In the genomic region with DNA sequence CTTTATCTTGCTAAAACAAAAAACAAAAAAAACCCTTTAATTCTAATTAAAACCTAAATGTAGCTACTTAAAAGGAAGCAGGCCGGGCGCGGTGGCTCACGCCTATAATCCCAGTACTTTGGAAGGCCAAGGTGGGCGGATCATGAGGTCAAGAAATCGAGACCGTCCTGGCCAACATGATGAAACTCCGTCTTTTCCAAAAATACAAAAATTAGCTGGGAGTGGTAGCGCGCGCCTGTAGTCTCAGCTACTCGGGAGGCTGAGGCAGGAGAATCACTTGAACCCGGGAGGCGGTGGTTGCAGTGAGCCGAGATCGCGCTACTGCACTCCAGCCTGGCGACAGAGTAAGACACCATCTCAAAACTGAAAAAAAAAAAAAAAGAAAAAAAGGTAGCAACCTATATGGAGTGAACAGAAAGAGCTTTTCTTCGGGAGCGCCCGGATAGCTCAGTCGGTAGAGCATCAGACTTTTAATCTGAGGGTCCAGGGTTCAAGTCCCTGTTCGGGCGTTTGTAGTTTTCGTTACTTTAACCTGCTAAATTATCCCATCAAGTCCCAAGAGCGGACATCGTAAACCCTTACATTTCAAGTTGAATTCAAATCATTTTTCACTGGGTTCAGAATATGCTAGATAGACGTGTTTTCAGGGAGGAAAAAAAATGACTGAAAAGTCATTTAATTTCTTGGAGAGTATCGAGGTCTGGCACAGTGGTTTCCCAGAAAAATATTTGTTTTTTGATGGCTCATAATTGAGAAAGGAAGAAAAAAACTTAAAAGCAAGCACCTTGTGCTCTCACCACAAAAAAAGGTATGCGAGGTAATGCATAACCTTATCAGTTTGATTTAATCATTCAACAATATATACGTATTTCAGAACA, we compare ENCODE assay signal across 8 cellular contexts. TPM values are rescaled to one million over a fixed set of nuclear protein-coding genes. Genes with fewer than 3 reads are reported as not detected.
DNase-seq lines count a peak whose midpoint lies in the region; ATAC-seq and TF ChIP-seq lines count a peak whose summit lies in the region.

No MANE protein-coding gene starts in this region.

- DNase-seq in DMS153 (lab: John Stamatoyannopoulos, UW) (peak; percentile 95), GM23248 (peak; percentile 91), Panc1 (ENCODE audit: low read depth, low spot score) (peak; percentile 92), fibroblast of the aortic adventitia (ENCODE audit: low read depth) (peak; percentile 98), substantia nigra (lab: John Stamatoyannopoulos, UW) (peak in 35 of 49 donors; percentile 16 to 77 (median 43))

- peak overlapping the region; percentile 96 for H3K4me3 Mint-ChIP-seq in activated T-helper 17 cell treated with anti-CD3 and anti-CD28 coated beads, Interleukin-2, amount 50 U/mL, for 72 hours

- H3K27ac Mint-ChIP-seq in activated T-helper 17 cell treated with anti-CD3 and anti-CD28 coated beads, Interleukin-2, amount 50 U/mL, for 72 hours = peak overlapping the region; percentile 100

- intact Hi-C loops in Panc1 (cut with micrococcal nuclease; ENCODE audit: unreplicated experiment) = no loop called here

- in situ Hi-C loops in GM23248 (cut with MboI) = loop anchor here (10.0 kb wide), 1 partner anchor 62 kb away; no protein-coding TSS in a partner anchor
- in situ Hi-C loops in Panc1 (cut with HindIII; ENCODE audit: low pct_unique_long_range_greater_than_20kb, low sequenced_read_pairs) = no loop called here

- H3K27me3 ChIP-seq in GM23248 (replicated peaks; ENCODE audit: insufficient read depth) (no peaks in the 10 kb centered on the region), Panc1 (ENCODE audit: control insufficient read depth, insufficient read depth, low read length) (no peaks in the 10 kb centered on the region), neural cell (ENCODE audit: insufficient read depth, low read depth, low read length) (no peaks in the 10 kb centered on the region)

- TF ChIP-seq CTCF in Panc1 (IDR thresholded peaks at IDR 0.05) (no peak), fibroblast of the aortic adventitia (IDR thresholded peaks at IDR 0.05; ENCODE audit: insufficient read depth, low read length) (no peak), neural cell (IDR thresholded peaks at IDR 0.05; ENCODE audit: poor library complexity, severe bottlenecking) (no peak)

- no peaks in the 10 kb centered on the region for H3K27me3 Mint-ChIP-seq in activated T-helper 17 cell treated with anti-CD3 and anti-CD28 coated beads, Interleukin-2, amount 50 U/mL, for 72 hours

- no peak for TF ChIP-seq RAD21 in neural cell (conservative IDR thresholded peaks at IDR 0.05)

- H3K4me3 ChIP-seq in GM23248 (peak overlapping the region; percentile 74), Panc1 (ENCODE audit: low read depth in 2 of 2, low read length in 2 of 2) (peak overlapping the region; percentile 57 to 69), fibroblast of the aortic adventitia (ENCODE audit: low read depth, low read length) (peak overlapping the region; percentile 54), neural cell (ENCODE audit: low read length) (peak overlapping the region; percentile 67)

- CTCF ChIA-PET in Panc1 (lab: Charles Lee) = interaction anchor here (0.5 to 3.3 kb wide), 12 partner anchors 10 to 909 kb away, joined by 3 to 13 read pairs (median 6); a partner anchor contains a TSS

- H3K4me2 ChIP-seq in GM23248 (ENCODE audit: unreplicated experiment) (peak overlapping the region; percentile 94), neural cell (ENCODE audit: low read length) (peak overlapping the region; percentile 60)

- H3K27ac ChIP-seq in GM23248 (peak overlapping the region; percentile 88), KOPT-K1 (ENCODE audit: low read depth, low read length, poor library complexity, severe bottlenecking) (peak overlapping the region; percentile 72), Panc1 (ENCODE audit: low read length) (peak overlapping the region; percentile 84), neural cell (ENCODE audit: low read length) (peak overlapping the region; percentile 75), substantia nigra (ENCODE audit: low read depth, low read length, poor library complexity, severe bottlenecking) (peak overlapping the region; percentile 89)

- 0 to 1% methylated on average over 27 to 31 of the region's 31 CpGs for WGBS in GM23248 (ENCODE audit: low coverage in 1 of 2, low lambda C conversion rate in 2 of 2, missing lambda C conversion rate in 2 of 2), 2 experiments

- POLR2A ChIA-PET in Panc1 (lab: Charles Lee) = interaction anchor here (0.5 to 1.8 kb wide), 5 partner anchors 10 to 306 kb away, joined by 3 to 20 read pairs (median 3); a partner anchor contains a TSS

- H3K36me3 ChIP-seq in GM23248 (ENCODE audit: low read depth) = no peaks in the 10 kb centered on the region
- no peaks in the 10 kb centered on the region for H3K36me3 ChIP-seq in KOPT-K1 (ENCODE audit: insufficient read depth, low read length)
- H3K36me3 ChIP-seq in Panc1 (ENCODE audit: control insufficient read depth, insufficient read depth, low read length) = no peaks in the 10 kb centered on the region
- H3K36me3 ChIP-seq in neural cell (ENCODE audit: insufficient read depth, low read length) = no peaks in the 10 kb centered on the region

- no peaks in the 10 kb centered on the region for H3K9me2 ChIP-seq in GM23248 (ENCODE audit: insufficient read depth)
- no peaks in the 10 kb centered on the region for H3K9me2 ChIP-seq in neural cell (ENCODE audit: insufficient read depth, low read length)

- H2AFZ ChIP-seq in GM23248 (peak overlapping the region; percentile 79), neural cell (ENCODE audit: low read depth, low read length) (peak overlapping the region; percentile 36)

- peak; percentile 7 for TF ChIP-seq EP300 in neural cell (conservative IDR thresholded peaks at IDR 0.05; ENCODE audit: poor library complexity, severe bottlenecking)

- no peaks in the 10 kb centered on the region for H3K9me3 Mint-ChIP-seq in activated T-helper 17 cell treated with anti-CD3 and anti-CD28 coated beads, Interleukin-2, amount 50 U/mL, for 72 hours

- 0 out of 2 replicates have a peak, but pooled peaks cover 3% of the 10 kb centered on the region for H4K20me1 ChIP-seq in GM23248 (ENCODE audit: insufficient read depth)
- H4K20me1 ChIP-seq in neural cell (ENCODE audit: insufficient read depth) = no peaks in the 10 kb centered on the region

- H3K36me3 Mint-ChIP-seq in activated T-helper 17 cell treated with anti-CD3 and anti-CD28 coated beads, Interleukin-2, amount 50 U/mL, for 72 hours (ENCODE audit: low read depth) = peaks cover 20% of the 10 kb centered on the region

- peak; percentile 87 for ATAC-seq in Panc1
- peak; percentile 87 for ATAC-seq in activated T-helper 17 cell treated with anti-CD3 and anti-CD28 coated beads, Interleukin-2, amount 50 U/mL, for 72 hours (replicated peaks)

- H3K9me3 ChIP-seq in GM23248 (ENCODE audit: low read depth) (no peaks in the 10 kb centered on the region), KOPT-K1 (ENCODE audit: insufficient read depth, low read length, poor library complexity, severe bottlenecking) (no peaks in the 10 kb centered on the region), Panc1 (ENCODE audit: control insufficient read depth, insufficient read depth, low read depth, low read length) (no peaks in the 10 kb centered on the region), neural cell (ENCODE audit: low read length) (no peaks in the 10 kb centered on the region)

- H3K4me1 ChIP-seq in GM23248 (ENCODE audit: insufficient read depth) = peaks cover 4% of the 10 kb centered on the region; the same call in 1 of the 2 replicates
- H3K4me1 ChIP-seq in Panc1 (ENCODE audit: control insufficient read depth, insufficient read depth, low read length) = peaks cover 3% of the 10 kb centered on the region; the same call in 1 of the 2 replicates

- H3K9ac ChIP-seq in GM23248 (peak overlapping the region; percentile 63), neural cell (ENCODE audit: low read length) (peak overlapping the region; percentile 38)

- H3F3A ChIP-seq in GM23248 (ENCODE audit: insufficient read depth) (peaks cover 30% of the 10 kb centered on the region), neural cell (ENCODE audit: insufficient read depth, low read length, poor library complexity, severe bottlenecking) (peaks cover 7% of the 10 kb centered on the region)

- no TSS peak for BruUV-seq in Panc1 (replicated peaks; lab: Mats Ljungman, UMichigan)

- peaks cover 24% of the 10 kb centered on the region for H3K4me1 Mint-ChIP-seq in activated T-helper 17 cell treated with anti-CD3 and anti-CD28 coated beads, Interleukin-2, amount 50 U/mL, for 72 hours

- no peaks in the 10 kb centered on the region for H3K79me2 ChIP-seq in GM23248 (ENCODE audit: insufficient read depth)
- no peaks in the 10 kb centered on the region for H3K79me2 ChIP-seq in neural cell (replicated peaks; ENCODE audit: insufficient read depth, low read length)

TF ChIP-seq in neural cell, 6 proteins besides CTCF, POLR2A, EP300 and RAD21 (continues in another document):
- TF ChIP-seq MXI1 (conservative IDR thresholded peaks at IDR 0.05; ENCODE audit: poor library complexity, severe bottlenecking) = peak; percentile 87
- TF ChIP-seq TAF1 (IDR thresholded peaks at IDR 0.05; ENCODE audit: low read depth) = no peak

RNA-seq across cellular contexts. Expression of a gene that starts 9.9 kb away (rescaled TPM):
- total RNA-seq in GM23248 (2014; rRNA removed; shearing (Covaris generic)) = 12.6 and 17.2 TPM in 2 replicates
- polyA plus RNA-seq in GM23248 (2016; fragmentation: Nextera tagmentation; extraction: Ambion mirVana) (9.6 and 11.7 TPM in 2 replicates), neural cell (36.8 and 40.5 TPM in 2 replicates)
- total RNA-seq in Panc1 (2021; ENCODE audit: unreplicated experiment) (42.1 TPM), fibroblast of the aortic adventitia (ENCODE audit: low replicate concordance) (55.1 and 107 TPM in 2 replicates)
- polyA plus RNA-seq in Panc1 (2012; ENCODE audit: insufficient read length) = 2.6 TPM
- 100 to 1,000 TPM in 1 of 2 donors, 10 to 100 TPM in 1; 71.3 to 130 TPM for total RNA-seq in activated T-helper 17 cell treated with anti-CD3 and anti-CD28 coated beads, Interleukin-2, amount 50 U/mL, for 72 hours
- 65.7 and 83.3 TPM in 2 replicates for polyA minus RNA-seq in neural cell

RNA-seq across cellular contexts. Expression of a gene that starts 11.7 kb away (rescaled TPM):
- 0.63 and 0.76 TPM in 2 replicates for total RNA-seq in GM23248 (2014; rRNA removed; shearing (Covaris generic))
- polyA plus RNA-seq in GM23248 (2016; fragmentation: Nextera tagmentation; extraction: Ambion mirVana) (0.20 and 0.53 TPM in 2 replicates), neural cell (23.7 and 28.7 TPM in 2 replicates)
- total RNA-seq in Panc1 (2021; ENCODE audit: unreplicated experiment) (19.1 TPM), fibroblast of the aortic adventitia (ENCODE audit: low replicate concordance) (4.5 and 8.2 TPM in 2 replicates)
- polyA plus RNA-seq in Panc1 (2012; ENCODE audit: insufficient read length) = 12.8 TPM
- 10 to 100 TPM; 31.0 to 67.6 TPM for total RNA-seq in activated T-helper 17 cell treated with anti-CD3 and anti-CD28 coated beads, Interleukin-2, amount 50 U/mL, for 72 hours
- 50.8 and 52.6 TPM in 2 replicates for polyA minus RNA-seq in neural cell

Comparison
In these comparisons a context has a peak if more than half of its experiments do, and no peak if none do; other contexts are left out.
1. Peak in every context shown above with its lines: DNase-seq, ATAC-seq, H3K4me3 ChIP-seq and H3K27ac ChIP-seq.
2. DNase-seq: peak in every context shown above with its lines; median percentile 98 in fibroblast of the aortic adventitia; 95 in DMS153; 92 in Panc1; 91 in GM23248; 43 in substantia nigra.